In genomic region chr3:8136553-8136952, GRCh38 we compare ENCODE assay signal across 26 cellular contexts.
"Had no signal": no experiment of that assay in that cellular context is flagged by ENCODE, and none has a peak within 500 bp of the region (broad histone marks: within the 10 kb centered on the region; RNA-seq: fewer than 3 reads in every experiment).

No MANE protein-coding gene starts in this region.

- H3K36me3 ChIP-seq: neural progenitor cell, ovary, right lobe of liver, sigmoid colon, suprapubic skin, tibial artery, transverse colon, upper lobe of right lung, uterus had no signal

- FAIRE-seq: small intestine had no signal

- H3K9ac ChIP-seq: neural progenitor cell, parathyroid adenoma had no signal

- H2AFZ ChIP-seq: neural progenitor cell, parathyroid adenoma had no signal

- H3K27me3 ChIP-seq: neural progenitor cell, ovary, right lobe of liver, sigmoid colon, suprapubic skin, testis, tibial artery, transverse colon, upper lobe of right lung, uterus had no signal

- H3K4me3 ChIP-seq: neural progenitor cell, ovary, psoas muscle, right lobe of liver, sigmoid colon, suprapubic skin, testis, tibial artery, transverse colon, upper lobe of right lung, uterus had no signal

- DNase-seq: natural killer cell; occipital lobe; ovary; posterior cingulate gyrus; psoas muscle; right cardiac atrium; right lobe of liver; sigmoid colon; small intestine; stimulated activated CD4-positive, alpha-beta T cell treated with anti-CD3 and anti-CD28 coated beads, Interleukin-15, amount 100 ng/mL, for 24 hours; stimulated activated CD4-positive, alpha-beta T cell treated with anti-CD3 and anti-CD28 coated beads, Interleukin-2, amount 100 ng/mL, for 24 hours; stimulated activated CD4-positive, alpha-beta T cell treated with anti-CD3 and anti-CD28 coated beads, Interleukin-2, amount 100 ng/mL, for 48 hours; stimulated activated CD4-positive, alpha-beta T cell treated with anti-CD3 and anti-CD28 coated beads, Interleukin-4, amount 100 ng/mL, for 24 hours; stimulated activated naive B cell treated with anti-CD40 and anti-IgM and Interleukin-4, amounts not matched to agents 10 μg/mL and 1 μg/mL and 100 μg/mL, for 72 hours; stimulated activated naive CD8-positive, alpha-beta T cell treated with anti-CD3 and anti-CD28 coated beads, Interleukin-15, amount 100 ng/mL, for 72 hours; stimulated activated naive CD8-positive, alpha-beta T cell treated with anti-CD3 and anti-CD28 coated beads, Interleukin-15, Interleukin-2, amounts not matched to agents 100 U/mL and 50 U/mL, for 24 hours; substantia nigra; testis; tibial artery; transverse colon; upper lobe of right lung; uterus had no signal

- H3K4me1 ChIP-seq: neural progenitor cell, parathyroid adenoma, psoas muscle, right lobe of liver, sigmoid colon, suprapubic skin, testis, transverse colon, upper lobe of right lung, uterus had no signal

- H3K79me2 ChIP-seq: parathyroid adenoma had no signal

- H3K9me3 ChIP-seq: ovary, psoas muscle, right lobe of liver, sigmoid colon, testis, tibial artery, transverse colon, upper lobe of right lung, uterus had no signal

- H3K27ac ChIP-seq: neural progenitor cell, ovary, parathyroid adenoma, psoas muscle, right lobe of liver, sigmoid colon, suprapubic skin, testis, tibial artery, transverse colon, upper lobe of right lung, uterus had no signal

- ATAC-seq: natural killer cell; psoas muscle; right cardiac atrium; right lobe of liver; stimulated activated effector memory CD8-positive, alpha-beta T cell treated with anti-CD3 and anti-CD28 coated beads, Interleukin-12 subunit alpha, Interleukin-12 subunit beta, amount 100 ng/mL, for 72 hours; stimulated activated naive B cell treated with anti-CD40 and anti-IgM and Interleukin-4, amounts not matched to agents 10 μg/mL and 1 μg/mL and 100 μg/mL, for 72 hours; stimulated activated naive CD8-positive, alpha-beta T cell treated with anti-CD3 and anti-CD28 coated beads, Interleukin-15, amount 100 ng/mL, for 72 hours; stimulated activated naive CD8-positive, alpha-beta T cell treated with anti-CD3 and anti-CD28 coated beads, Interleukin-15, Interleukin-2, amounts not matched to agents 100 U/mL and 50 U/mL, for 24 hours; upper lobe of right lung had no signal

- H3K4me2 ChIP-seq: neural progenitor cell had no signal
